8 cellular contexts compared by ENCODE assay signal in the genomic region with DNA sequence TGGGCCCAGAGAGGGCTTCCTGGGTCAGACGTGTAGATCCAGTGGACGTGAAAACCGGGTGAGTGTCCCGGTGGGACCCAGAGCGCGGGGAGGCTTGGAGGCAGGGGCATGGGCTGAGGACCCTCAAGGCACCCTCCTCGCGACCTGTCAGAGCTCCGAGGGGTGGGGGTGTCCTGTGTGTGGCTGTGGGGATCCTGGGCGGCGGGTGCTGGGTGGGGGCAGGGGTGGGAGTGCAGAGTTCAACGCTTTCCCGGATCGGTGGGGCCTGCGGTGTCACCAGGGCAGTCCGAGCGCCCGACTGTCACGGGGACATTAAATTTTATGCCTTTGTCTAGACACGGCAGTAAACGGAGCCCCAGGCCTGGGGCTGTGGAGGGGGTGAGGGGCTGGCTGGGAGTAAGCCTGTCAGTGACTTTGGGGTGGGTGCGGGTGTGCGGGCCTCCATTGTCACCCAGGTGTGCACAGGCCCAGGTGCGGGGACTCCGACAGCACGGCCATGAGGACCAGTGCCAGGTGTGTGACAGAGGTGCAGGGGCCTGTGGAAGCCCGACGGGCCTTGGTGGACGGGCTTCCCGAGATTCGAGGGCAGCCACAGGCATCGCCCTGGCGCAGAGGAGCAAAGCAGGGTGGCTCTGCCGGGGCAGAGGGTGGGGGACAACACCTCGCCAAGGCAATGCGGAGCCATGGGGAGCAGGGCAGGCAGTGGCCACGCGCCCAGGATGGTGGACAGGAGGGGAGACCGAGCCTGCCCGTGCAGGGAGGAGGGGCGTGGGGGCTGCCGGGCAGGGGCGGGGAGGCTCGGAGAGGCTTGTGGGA. TPM values are rescaled to one million over a fixed set of nuclear protein-coding genes. Genes with fewer than 3 reads are reported as not detected.
A peak's percentile ranks its signal among the peaks of the same experiment; 100 is the strongest.
DNase-seq lines count a peak whose midpoint lies in the region; ATAC-seq and TF ChIP-seq lines count a peak whose summit lies in the region.

No MANE protein-coding gene starts in this region.

- no peaks in the 10 kb centered on the region for H3K36me3 Mint-ChIP-seq in natural killer cell

- no peaks in the 10 kb centered on the region for H3K27me3 ChIP-seq in BLaER1
- peaks cover 60% of the 10 kb centered on the region for H3K27me3 ChIP-seq in ectodermal cell (ENCODE audit: control insufficient read depth, insufficient read depth, low read length, poor library complexity, severe bottlenecking)

- H3K4me1 ChIP-seq in BLaER1 (peaks cover 49% of the 10 kb centered on the region), ectodermal cell (ENCODE audit: control insufficient read depth, insufficient read depth, low read length) (peaks cover 7% of the 10 kb centered on the region)

- H3K4me2 ChIP-seq in BLaER1: peak overlapping the region; percentile 100

- no peaks in the 10 kb centered on the region for H4K20me1 ChIP-seq in BLaER1

- ATAC-seq in natural killer cell (peak in 1 of 3 donors; percentile 1), HG03460 (IDR thresholded peaks at IDR 0.05; ENCODE audit: unreplicated experiment) (no peak), HG02623 (IDR thresholded peaks at IDR 0.05; ENCODE audit: unreplicated experiment) (no peak)

- no peak for TF ChIP-seq CTCF in natural killer cell (IDR thresholded peaks at IDR 0.05)

- H3K36me3 ChIP-seq in BLaER1: no peaks in the 10 kb centered on the region
- no peaks in the 10 kb centered on the region for H3K36me3 ChIP-seq in ectodermal cell (ENCODE audit: control insufficient read depth, insufficient read depth, low read length)

- peaks cover 4 to 23% of the 10 kb centered on the region in 2 donors for H3K4me1 Mint-ChIP-seq in natural killer cell

- H3K9me3 ChIP-seq in BLaER1: no peaks in the 10 kb centered on the region
- no peaks in the 10 kb centered on the region for H3K9me3 ChIP-seq in ectodermal cell (ENCODE audit: control insufficient read depth, low read length)

- H3K4me3 Mint-ChIP-seq in natural killer cell: peak overlapping the region; percentile 87

- H3K9me3 Mint-ChIP-seq in natural killer cell: no peaks in the 10 kb centered on the region

- intact Hi-C loops in natural killer cell (cut with micrococcal nuclease): loop anchor here (2.0 to 5.0 kb wide), 2 partner anchors 35 to 157 kb away; a partner anchor contains a TSS

- H3K4me3 ChIP-seq in BLaER1 (peak overlapping the region; percentile 84), ectodermal cell (ENCODE audit: insufficient read depth, low read depth, low read length) (peak overlapping the region; percentile 49)

- H3K27ac ChIP-seq in BLaER1 (peak overlapping the region; percentile 96), ectodermal cell (ENCODE audit: insufficient read depth, low read depth, low read length, poor library complexity, severe bottlenecking) (no peak overlapping the region)

- 79 to 80% methylated on average over 44 of the region's 44 CpGs for WGBS in ectodermal cell, 2 experiments

- peaks cover 5 to 45% of the 10 kb centered on the region in 2 donors for H3K27me3 Mint-ChIP-seq in natural killer cell (ENCODE audit: low read depth in 2 of 2)

- H3K9ac ChIP-seq in BLaER1: peak overlapping the region; percentile 94

- peak overlapping the region in 1 of 2 donors; percentile 60 for H3K27ac Mint-ChIP-seq in natural killer cell

- DNase-seq in NCI-H69 (lab: John Stamatoyannopoulos, UW): peak; percentile 51
- DNase-seq in natural killer cell: no peak
- no peak for DNase-seq in HCEC 1CT
- no peak for DNase-seq in stimulated activated CD4-positive, alpha-beta T cell treated with anti-CD3 and anti-CD28 coated beads, Interleukin-4, amount 100 ng/mL, for 4 hours

RNA-seq across cellular contexts. Expression of a gene that starts 1.2 kb away (rescaled TPM):
- 2.3 TPM for polyA plus RNA-seq in ectodermal cell (2013, experiment 1 of 4)
- 2.5 TPM for polyA plus RNA-seq in ectodermal cell (2013, experiment 2 of 4)
- 4.1 TPM for polyA plus RNA-seq in ectodermal cell (2013, experiment 3 of 4)
- 3.8 TPM for polyA plus RNA-seq in ectodermal cell (2013, experiment 4 of 4)
- under 1 TPM in 2 of 3 donors, not detected in 1; 0.54 to 0.80 TPM for total RNA-seq in natural killer cell

RNA-seq across cellular contexts. Expression of a gene that starts 36.5 kb away (rescaled TPM):
- polyA plus RNA-seq in ectodermal cell (2013, experiment 1 of 4): 22.9 TPM
- 21.7 TPM for polyA plus RNA-seq in ectodermal cell (2013, experiment 2 of 4)
- 16.6 TPM for polyA plus RNA-seq in ectodermal cell (2013, experiment 3 of 4)
- 19.7 TPM for polyA plus RNA-seq in ectodermal cell (2013, experiment 4 of 4)
- total RNA-seq in natural killer cell: 100 to 1,000 TPM in 2 of 3 donors, 10 to 100 TPM in 1; 70.0 to 233 (median 112) TPM

RNA-seq across cellular contexts. Expression of a gene that starts 40.9 kb away (rescaled TPM):
- polyA plus RNA-seq in ectodermal cell (2013, experiment 1 of 4): 46.7 TPM
- polyA plus RNA-seq in ectodermal cell (2013, experiment 2 of 4): 41.5 TPM
- polyA plus RNA-seq in ectodermal cell (2013, experiment 3 of 4): 52.7 TPM
- 54.8 TPM for polyA plus RNA-seq in ectodermal cell (2013, experiment 4 of 4)
- total RNA-seq in natural killer cell: 100 to 1,000 TPM; 276 to 334 (median 290) TPM

RNA-seq across cellular contexts. Expression of a gene that starts 53.0 kb away (rescaled TPM):
- 11.8 TPM for polyA plus RNA-seq in ectodermal cell (2013, experiment 1 of 4)
- polyA plus RNA-seq in ectodermal cell (2013, experiment 2 of 4): 14.1 TPM
- polyA plus RNA-seq in ectodermal cell (2013, experiment 3 of 4): 14.0 TPM
- 16.4 TPM for polyA plus RNA-seq in ectodermal cell (2013, experiment 4 of 4)
- 1 to 10 TPM; 1.7 to 4.6 (median 2.0) TPM for total RNA-seq in natural killer cell
